Comparison of ENCODE assay signal across 26 cellular contexts in genomic region chr15:66999601-67000000, GRCh38.
DNase-seq lines count a peak whose midpoint lies in the region; ATAC-seq, FAIRE-seq and TF ChIP-seq lines count a peak whose summit lies in the region.
"Had no signal": no experiment of that assay in that cellular context is flagged by ENCODE, and none has a peak within 500 bp of the region (broad histone marks: within the 10 kb centered on the region; RNA-seq: fewer than 3 reads in every experiment).

No MANE protein-coding gene starts in this region.

- no peak overlapping the region for H3K4me2 ChIP-seq in A549

- H3K27ac ChIP-seq in A549 (no peak overlapping the region), psoas muscle (no peak overlapping the region)
- H3K27ac ChIP-seq: C4-2B had no signal

- POLR2A ChIA-PET in A549 (lab: Yijun Ruan, JAX) = no interaction called here

- H3K4me1 ChIP-seq in A549 (peaks cover 13% of the 10 kb centered on the region), psoas muscle (peaks cover 13% of the 10 kb centered on the region)

- no peak for TF ChIP-seq POLR2A in A549 (IDR thresholded peaks at IDR 0.05; ENCODE audit: low read length)

- in situ Hi-C loops in SK-MEL-5 (cut with HindIII; ENCODE audit: low pct_unique_long_range_greater_than_20kb, low sequenced_read_pairs) = no loop called here

- no peak for TF ChIP-seq EP300 in A549 (IDR thresholded peaks at IDR 0.05)

- CTCF ChIA-PET in A549 (lab: Yijun Ruan, JAX) = interaction anchor here (1.1 to 1.2 kb wide), 2 partner anchors 12 to 146 kb away, joined by 3 read pairs; no protein-coding TSS in a partner anchor

- no peak for FAIRE-seq in A549 (lab: Jason Lieb, UNC)
- FAIRE-seq: A204.1, GM12878, GM12892, GM18507 had no signal

- H3K9me3 ChIP-seq in A549 (no peaks in the 10 kb centered on the region), psoas muscle (peaks cover 4% of the 10 kb centered on the region)

- intact Hi-C loops in psoas muscle (cut with DNase I) = no loop called here

- TF ChIP-seq CTCF in A549 (IDR thresholded peaks at IDR 0.05) (no peak), psoas muscle (IDR thresholded peaks at IDR 0.05) (no peak)

- no peaks in the 10 kb centered on the region for H3K27me3 ChIP-seq in psoas muscle (ENCODE audit: insufficient read depth in 3 of 3, low read length in 2 of 3)
- H3K27me3 ChIP-seq: BLaER1 treated with 17β-estradiol and CSF1 and Interleukin-3, amounts not matched to agents 10 nM and 100 nM had no signal

- H3K36me3 ChIP-seq in psoas muscle (ENCODE audit: insufficient read depth in 1 of 2, low read depth in 1 of 2) = no peaks in the 10 kb centered on the region
- H3K36me3 ChIP-seq: BLaER1 treated with 17β-estradiol and CSF1 and Interleukin-3, amounts not matched to agents 10 nM and 100 nM had no signal

- ATAC-seq in A549 (no peak), psoas muscle (no peak)
- ATAC-seq: CD8-positive, alpha-beta T cell; GM12878 had no signal

- no peak overlapping the region for H3K4me3 ChIP-seq in A549
- H3K4me3 ChIP-seq in psoas muscle = no peak overlapping the region
- H3K4me3 ChIP-seq: BLaER1 treated with 17β-estradiol and CSF1 and Interleukin-3, amounts not matched to agents 10 nM and 100 nM; GM12878 had no signal

- DNase-seq in A549 (ENCODE audit: low read depth in 1 of 2, low spot score in 1 of 2) (no peak), COLO829 (ENCODE audit: low spot score) (peak; percentile 35), SK-MEL-5 (ENCODE audit: low read depth, low spot score) (peak; percentile 41), epidermal melanocyte (ENCODE audit: insufficient read length, low spot score) (peak; percentile 80), psoas muscle (no peak), ureter (ENCODE audit: low spot score) (no peak), putamen (ENCODE audit: low spot score) (no peak), anterior cingulate cortex (lab: John Stamatoyannopoulos, UW) (no peak)
- DNase-seq: 8988T; AML-193; CD4-positive, alpha-beta T cell; CD8-positive, alpha-beta T cell; COR-L47; DMS 273 treated with DMSO at 0.1 percent for 48 hours; DMS153; DMS53; DMS79; DND-41; EL; GDM1 had no signal

- TF ChIP-seq RAD21 in A549 (conservative IDR thresholded peaks at IDR 0.05 in 1 of 2, IDR thresholded peaks at IDR 0.05 in 1 of 2) = no peak

TF ChIP-seq in A549, 52 proteins besides CTCF, POLR2A, EP300 and RAD21:
- TF ChIP-seq CEBPB (IDR thresholded peaks at IDR 0.05) = peak; percentile 26 to 53; a peak in 3 of 4 replicates
- TF ChIP-seq SREBF2 (IDR thresholded peaks at IDR 0.05) = no peak

Comparison
In these comparisons a context has a peak if more than half of its experiments do, and no peak if none do; other contexts are left out.
1. DNase-seq: peak in COLO829 (single experiment), SK-MEL-5 (single experiment) and epidermal melanocyte (single experiment); none in A549 (0 of 2), psoas muscle (0 of 2), ureter (single experiment), putamen (single experiment) and anterior cingulate cortex (0 of 58).